ENCODE assay signal across 8 cellular contexts in the genomic region with DNA sequence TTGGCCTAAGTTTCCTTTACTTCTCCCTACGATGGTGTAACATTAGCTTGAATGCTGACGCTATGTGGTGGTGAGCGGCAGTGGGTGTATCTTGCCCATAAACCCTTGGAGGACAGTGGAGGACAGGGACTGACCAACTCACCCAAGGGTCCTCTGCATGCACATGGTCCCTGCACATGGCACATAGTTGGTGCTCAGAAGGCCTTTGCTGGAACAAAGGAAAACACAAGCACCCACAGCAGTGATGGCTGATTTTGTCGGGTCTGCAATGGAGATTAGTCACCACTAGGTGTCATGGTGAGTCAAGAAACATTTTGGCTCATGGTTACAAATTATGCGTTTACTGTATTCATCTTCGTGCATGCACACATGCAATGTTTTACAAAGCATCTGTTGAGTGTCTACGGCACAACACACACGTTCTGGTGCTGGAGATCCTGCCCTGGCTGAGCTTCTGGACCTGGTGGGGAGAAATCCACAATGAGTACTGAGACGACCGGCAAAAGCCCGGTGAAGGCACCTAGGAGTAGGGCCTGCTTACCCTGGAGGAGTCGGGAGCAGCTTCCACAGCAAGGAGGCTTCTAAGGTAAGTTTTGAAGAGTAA. TPM values are rescaled to one million over a fixed set of nuclear protein-coding genes. Genes with fewer than 3 reads are reported as not detected.
A peak's percentile ranks its signal among the peaks of the same experiment; 100 is the strongest.
DNase-seq lines count a peak whose midpoint lies in the region; ATAC-seq and TF ChIP-seq lines count a peak whose summit lies in the region.

No MANE protein-coding gene starts in this region.

- H3K9me3 ChIP-seq in A673 (ENCODE audit: low read depth, low read length, poor library complexity, severe bottlenecking): no peaks in the 10 kb centered on the region

- POLR2A ChIA-PET in A673 (lab: Charles Lee; ENCODE audit: low non-redundant PET): no interaction called here

- H3K4me3 ChIP-seq in A673 (ENCODE audit: low read depth, low read length, poor library complexity, severe bottlenecking) (no peak overlapping the region), GM06990 (replicated peaks; ENCODE audit: low read depth, low read length) (no peak overlapping the region)

- H3K9me3 Mint-ChIP-seq in osteocyte (ENCODE audit: unreplicated experiment): no peaks in the 10 kb centered on the region

- peaks cover 15% of the 10 kb centered on the region for H3K4me1 Mint-ChIP-seq in osteocyte (ENCODE audit: unreplicated experiment)

- no peak for ATAC-seq in GM19395 (IDR thresholded peaks at IDR 0.05; ENCODE audit: unreplicated experiment)

- BruUV-seq in A673 (replicated peaks; lab: Mats Ljungman, UMichigan): no TSS peak

- H3K27ac Mint-ChIP-seq in osteocyte (ENCODE audit: unreplicated experiment): no peak overlapping the region

- CTCF ChIA-PET in A673 (lab: Charles Lee): no interaction called here

- H3K4me3 Mint-ChIP-seq in osteocyte (ENCODE audit: unreplicated experiment): no peak overlapping the region

- no peaks in the 10 kb centered on the region for H3K36me3 Mint-ChIP-seq in osteocyte (ENCODE audit: unreplicated experiment)

- no peak overlapping the region for H3K27ac ChIP-seq in A673 (ENCODE audit: low read depth, low read length, poor library complexity, severe bottlenecking)

- H3K27me3 Mint-ChIP-seq in osteocyte (ENCODE audit: unreplicated experiment): peaks cover 6% of the 10 kb centered on the region

- intact Hi-C loops in A673 (cut with micrococcal nuclease; ENCODE audit: unreplicated experiment): loop anchor here (1.0 to 2.0 kb wide), 2 partner anchors 378 to 598 kb away; no protein-coding TSS in a partner anchor

- peak; percentile 82 for TF ChIP-seq CTCF in A673 (conservative IDR thresholded peaks at IDR 0.05; ENCODE audit: low read depth, low read length)
- peak; percentile 73 for TF ChIP-seq CTCF in GM06990 (IDR thresholded peaks at IDR 0.05; ENCODE audit: insufficient read depth, low read length, poor library complexity, severe bottlenecking)
- TF ChIP-seq CTCF in osteocyte (IDR thresholded peaks at IDR 0.05): peak; percentile 78

- no peaks in the 10 kb centered on the region for H3K36me3 ChIP-seq in A673 (ENCODE audit: insufficient read depth, low read length, poor library complexity, severe bottlenecking)
- no peaks in the 10 kb centered on the region for H3K36me3 ChIP-seq in GM06990 (ENCODE audit: control insufficient read depth, insufficient read depth, low read length)

- no peaks in the 10 kb centered on the region for H3K27me3 ChIP-seq in A673 (replicated peaks; ENCODE audit: insufficient read depth, low read depth, low read length, poor library complexity)
- no peaks in the 10 kb centered on the region for H3K27me3 ChIP-seq in GM06990 (replicated peaks; ENCODE audit: control insufficient read depth, insufficient read depth, low read length)

- H3K4me1 ChIP-seq in A673 (ENCODE audit: insufficient read depth, low read length, poor library complexity, severe bottlenecking): no peaks in the 10 kb centered on the region

- DNase-seq in A673 (ENCODE audit: low spot score) (peak; percentile 59), GM06990 (ENCODE audit: extremely low read depth, insufficient read length) (no peak), NCI-H2029 (lab: John Stamatoyannopoulos, UW) (peak; percentile 16), foreskin melanocyte (peak; percentile 50), osteocyte (ENCODE audit: extremely low spot score, unreplicated experiment) (no peak), NCI-H1436 treated with DMSO at 0.1 percent for 48 hours (lab: John Stamatoyannopoulos, UW) (no peak)
- DNase-seq in activated CD8-positive, alpha-beta memory T cell treated with anti-CD3 and anti-CD28 coated beads, Interleukin-2, amount 50 U/mL, for 4 hours: peak; percentile 30

RNA-seq across cellular contexts. Expression of gene PDCL3, which starts 44.0 kb away (rescaled TPM):
- 32.7 and 37.6 TPM in 2 replicates for total RNA-seq in A673 (2021)
- total RNA-seq in osteocyte: 20.4 and 22.1 TPM in 2 replicates

Comparison
In these comparisons a context has a peak if more than half of its experiments do, and no peak if none do; other contexts are left out.
1. DNase-seq: peak in A673 (single experiment), NCI-H2029 (single experiment), activated CD8-positive, alpha-beta memory T cell treated with anti-CD3 and anti-CD28 coated beads, Interleukin-2, amount 50 U/mL, for 4 hours (single experiment) and foreskin melanocyte (single experiment); none in GM06990 (single experiment), osteocyte (single experiment) and NCI-H1436 treated with DMSO at 0.1 percent for 48 hours (single experiment).
2. Peak in every context shown above with its lines, with median percentiles within 50 percentile points of each other: CTCF ChIP-seq.